8 cellular contexts compared by ENCODE assay signal in the genomic region with DNA sequence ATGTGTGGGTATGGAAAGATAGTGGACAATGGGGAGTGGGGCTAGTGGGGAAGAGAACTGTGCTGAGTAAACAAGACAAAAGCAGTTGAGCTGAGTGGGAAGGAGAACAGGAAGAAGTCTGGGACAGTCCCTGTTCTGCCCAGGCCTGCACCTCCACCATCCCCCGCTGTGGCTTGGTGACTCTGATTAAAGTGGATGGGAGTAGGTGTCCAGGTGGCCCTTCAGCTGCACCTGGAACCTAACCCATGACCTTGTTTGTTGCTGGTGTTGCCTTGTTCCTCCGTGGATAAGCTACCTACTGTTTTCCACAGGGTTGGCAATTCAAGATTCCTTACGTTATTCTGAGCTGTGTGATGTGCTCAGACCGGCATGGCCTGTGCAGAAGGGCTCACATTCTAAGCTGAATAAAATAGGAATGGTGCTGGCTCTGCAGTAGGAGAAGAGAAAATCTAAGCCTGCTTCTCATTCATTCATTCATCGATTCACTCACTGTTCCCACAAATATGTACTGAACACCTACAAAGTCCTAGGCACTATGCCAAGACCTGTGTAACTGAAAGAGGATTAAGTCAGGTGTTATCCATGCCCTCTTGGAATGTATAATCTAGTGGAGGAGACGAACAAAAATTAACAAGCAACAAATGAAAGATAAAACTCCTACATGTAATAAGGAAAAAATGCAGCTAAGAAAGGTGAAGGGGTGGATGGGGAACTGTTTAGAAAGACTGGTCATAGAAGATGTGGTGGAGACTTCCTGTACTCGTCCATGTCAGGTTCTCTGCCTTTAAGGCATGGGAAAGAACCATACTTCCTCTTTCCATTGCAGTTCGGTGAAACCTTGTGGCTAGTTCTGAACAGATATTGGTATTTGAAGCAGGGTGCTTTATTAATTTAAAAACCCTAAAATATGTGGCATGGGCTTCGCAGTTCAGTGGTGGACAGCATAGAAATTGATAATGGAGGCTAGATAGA. TPM values are rescaled to one million over a fixed set of nuclear protein-coding genes. Genes with fewer than 3 reads are reported as not detected.
DNase-seq lines count a peak whose midpoint lies in the region; ATAC-seq, FAIRE-seq and TF ChIP-seq lines count a peak whose summit lies in the region.

No MANE protein-coding gene starts in this region.

- intact Hi-C loops in activated CD8-positive, alpha-beta T cell treated with anti-CD3 and anti-CD28 coated beads for 36 hours (cut with micrococcal nuclease) = no loop called here
- intact Hi-C loops in pancreas (cut with DNase I) = no loop called here

- no peak for FAIRE-seq in pancreas (lab: Jason Lieb, UNC)

- peak overlapping the region; percentile 72 for H3K4me2 ChIP-seq in OCI-LY3 (ENCODE audit: low read length)

- no peak overlapping the region for H2AFZ ChIP-seq in OCI-LY3 (ENCODE audit: low read depth, low read length)

- H3K79me2 ChIP-seq in OCI-LY3 (ENCODE audit: low read length) = no peaks in the 10 kb centered on the region

- peak overlapping the region; percentile 56 for H3K27ac ChIP-seq in OCI-LY3 (ENCODE audit: low read length)
- H3K27ac ChIP-seq in pancreas = no peak overlapping the region

- CTCF ChIA-PET in activated CD8-positive, alpha-beta T cell treated with anti-CD3 and anti-CD28 coated beads for 36 hours (lab: Charles Lee) = interaction anchor here (1.6 kb wide), 1 partner anchor 110 kb away, joined by 5 read pairs; no protein-coding TSS in a partner anchor
- CTCF ChIA-PET in activated CD8-positive, alpha-beta T cell treated with anti-CD3 and anti-CD28 coated beads, Interleukin-2, amount 10 ng/mL, durations not matched to agents 7 days and 5 days (lab: Charles Lee) = interaction anchor here (1.8 kb wide), 1 partner anchor 172 kb away, joined by 3 read pairs; no protein-coding TSS in a partner anchor

- H3K27me3 ChIP-seq in OCI-LY3 (ENCODE audit: low read depth, low read length) = no peaks in the 10 kb centered on the region
- H3K27me3 ChIP-seq in pancreas = no peaks in the 10 kb centered on the region

- no peaks in the 10 kb centered on the region for H4K20me1 ChIP-seq in OCI-LY3 (ENCODE audit: insufficient read depth, low read length)

- ATAC-seq in activated CD8-positive, alpha-beta T cell treated with anti-CD3 and anti-CD28 coated beads for 36 hours = peak; percentile 70
- no peak for ATAC-seq in activated CD8-positive, alpha-beta T cell treated with anti-CD3 and anti-CD28 coated beads, Interleukin-2, amount 10 ng/mL, durations not matched to agents 7 days and 5 days
- ATAC-seq in HG03025 (IDR thresholded peaks at IDR 0.05; ENCODE audit: low FRiP score, unreplicated experiment) = peak; percentile 86
- peak; percentile 63 to 86 (median 69) for ATAC-seq in pancreas

- peaks cover 11% of the 10 kb centered on the region for H3K27me3 Mint-ChIP-seq in activated CD8-positive, alpha-beta T cell treated with anti-CD3 and anti-CD28 coated beads for 36 hours
- H3K27me3 Mint-ChIP-seq in activated CD8-positive, alpha-beta T cell treated with anti-CD3 and anti-CD28 coated beads, Interleukin-2, amount 10 ng/mL, durations not matched to agents 7 days and 5 days (ENCODE audit: low read depth) = peaks cover 16% of the 10 kb centered on the region

- H3K4me3 ChIP-seq in OCI-LY3 (ENCODE audit: low read length) (peak overlapping the region; percentile 49), pancreas (no peak overlapping the region)

- no peak overlapping the region for H3K27ac Mint-ChIP-seq in activated CD8-positive, alpha-beta T cell treated with anti-CD3 and anti-CD28 coated beads for 36 hours
- H3K27ac Mint-ChIP-seq in activated CD8-positive, alpha-beta T cell treated with anti-CD3 and anti-CD28 coated beads, Interleukin-2, amount 10 ng/mL, durations not matched to agents 7 days and 5 days = no peak overlapping the region

- peak; percentile 46 for DNase-seq in activated CD8-positive, alpha-beta T cell treated with anti-CD3 and anti-CD28 coated beads for 36 hours
- no peak for DNase-seq in activated CD8-positive, alpha-beta T cell treated with anti-CD3 and anti-CD28 coated beads, Interleukin-2, amount 10 ng/mL, durations not matched to agents 7 days and 5 days
- DNase-seq in pancreas (peak in 3 of 6 donors; percentile 24 to 27 (median 26)), NCI-H2227 (lab: John Stamatoyannopoulos, UW; ENCODE audit: unreplicated experiment) (no peak), HuH-7 (ENCODE audit: low spot score) (no peak), NCI-H1694 (lab: John Stamatoyannopoulos, UW) (no peak)

- POLR2A ChIA-PET in activated CD8-positive, alpha-beta T cell treated with anti-CD3 and anti-CD28 coated beads for 36 hours (lab: Charles Lee) = no interaction called here
- POLR2A ChIA-PET in activated CD8-positive, alpha-beta T cell treated with anti-CD3 and anti-CD28 coated beads, Interleukin-2, amount 10 ng/mL, durations not matched to agents 7 days and 5 days (lab: Charles Lee) = interaction anchor here (0.7 kb wide), 2 partner anchors 22 to 120 kb away, joined by 3 read pairs; no protein-coding TSS in a partner anchor

- peaks cover 14% of the 10 kb centered on the region for H3K4me1 Mint-ChIP-seq in activated CD8-positive, alpha-beta T cell treated with anti-CD3 and anti-CD28 coated beads for 36 hours (ENCODE audit: low read depth)
- H3K4me1 Mint-ChIP-seq in activated CD8-positive, alpha-beta T cell treated with anti-CD3 and anti-CD28 coated beads, Interleukin-2, amount 10 ng/mL, durations not matched to agents 7 days and 5 days (ENCODE audit: low read depth) = peaks cover 38% of the 10 kb centered on the region

- H3K4me3 Mint-ChIP-seq in activated CD8-positive, alpha-beta T cell treated with anti-CD3 and anti-CD28 coated beads for 36 hours = no peak overlapping the region
- H3K4me3 Mint-ChIP-seq in activated CD8-positive, alpha-beta T cell treated with anti-CD3 and anti-CD28 coated beads, Interleukin-2, amount 10 ng/mL, durations not matched to agents 7 days and 5 days = no peak overlapping the region

- WGBS in pancreas, 2 donors = 50 to 62% methylated on average over 9 of the region's 9 CpGs

- H3K9me3 Mint-ChIP-seq in activated CD8-positive, alpha-beta T cell treated with anti-CD3 and anti-CD28 coated beads for 36 hours = no peaks in the 10 kb centered on the region
- no peaks in the 10 kb centered on the region for H3K9me3 Mint-ChIP-seq in activated CD8-positive, alpha-beta T cell treated with anti-CD3 and anti-CD28 coated beads, Interleukin-2, amount 10 ng/mL, durations not matched to agents 7 days and 5 days (ENCODE audit: insufficient read depth)

- TF ChIP-seq CTCF in activated CD8-positive, alpha-beta T cell treated with anti-CD3 and anti-CD28 coated beads for 36 hours (IDR thresholded peaks at IDR 0.05) = no peak
- no peak for TF ChIP-seq CTCF in OCI-LY3 (IDR thresholded peaks at IDR 0.05; ENCODE audit: low read depth, low read length)
- no peak for TF ChIP-seq CTCF in pancreas (IDR thresholded peaks at IDR 0.05)

- no peaks in the 10 kb centered on the region for H3K36me3 Mint-ChIP-seq in activated CD8-positive, alpha-beta T cell treated with anti-CD3 and anti-CD28 coated beads for 36 hours (ENCODE audit: low read depth)
- H3K36me3 Mint-ChIP-seq in activated CD8-positive, alpha-beta T cell treated with anti-CD3 and anti-CD28 coated beads, Interleukin-2, amount 10 ng/mL, durations not matched to agents 7 days and 5 days (ENCODE audit: low read depth) = peaks cover 2% of the 10 kb centered on the region

- H3K9me3 ChIP-seq in OCI-LY3 (ENCODE audit: insufficient read depth, low read length) = no peaks in the 10 kb centered on the region
- no peaks in the 10 kb centered on the region for H3K9me3 ChIP-seq in pancreas

- H3K4me1 ChIP-seq in OCI-LY3 (ENCODE audit: low read length) (peaks cover 48% of the 10 kb centered on the region), pancreas (peaks cover 0 to 14% (median 11%) of the 10 kb centered on the region in 3 donors)

- H3K9ac ChIP-seq in OCI-LY3 (ENCODE audit: low read length) = peak overlapping the region; percentile 40; the same call in 1 of the 2 replicates

- H3K36me3 ChIP-seq in OCI-LY3 (replicated peaks; ENCODE audit: low read depth, low read length) (no peaks in the 10 kb centered on the region), pancreas (no peaks in the 10 kb centered on the region)

RNA-seq across cellular contexts. Expression of a gene that starts 10.1 kb away (rescaled TPM):
- 10 to 100 TPM; 10.9 to 11.3 TPM for total RNA-seq in activated CD8-positive, alpha-beta T cell treated with anti-CD3 and anti-CD28 coated beads for 36 hours
- total RNA-seq in activated CD8-positive, alpha-beta T cell treated with anti-CD3 and anti-CD28 coated beads, Interleukin-2, amount 10 ng/mL, durations not matched to agents 7 days and 5 days = 10 to 100 TPM; 19.3 to 20.6 TPM
- total RNA-seq in pancreas = 1 to 10 TPM in 2 of 6 donors, under 1 TPM in 3, not detected in 1; 0.44 to 4.2 (median 0.98) TPM
- polyA plus RNA-seq in pancreas = 1 to 10 TPM; 1.3 to 1.4 TPM
